Comparison of ENCODE assay signal across 8 cellular contexts in genomic region chr17:39547713-39548478, GRCh38. TPM values are rescaled to one million over a fixed set of nuclear protein-coding genes. Genes with fewer than 3 reads are reported as not detected.
DNase-seq lines count a peak whose midpoint lies in the region; ATAC-seq and TF ChIP-seq lines count a peak whose summit lies in the region.

No MANE protein-coding gene starts in this region.

- H3K27me3 ChIP-seq in GM23338 (ENCODE audit: insufficient read depth) (no peaks in the 10 kb centered on the region), neutrophil (no peaks in the 10 kb centered on the region)

- no peak overlapping the region for H3K4me3 ChIP-seq in GM23338
- no peak overlapping the region for H3K4me3 ChIP-seq in neutrophil (ENCODE audit: low read depth in 1 of 2, low read length in 1 of 2)

- H3K27me3 Mint-ChIP-seq in GM23338 (ENCODE audit: insufficient read depth, low read depth, poor library complexity), result peaks cover 10% of the 10 kb centered on the region

- TF ChIP-seq CTCF in AG09319 (IDR thresholded peaks at IDR 0.05; ENCODE audit: low read depth, low read length) (peak; percentile 86), GM23338 (conservative IDR thresholded peaks at IDR 0.05; ENCODE audit: low read depth in 2 of 2) (peak; percentile 85 to 100), neutrophil (IDR thresholded peaks at IDR 0.05) (peak; percentile 90)

- no peaks in the 10 kb centered on the region for H3K4me1 Mint-ChIP-seq in GM23338

- H3K27ac Mint-ChIP-seq in GM23338, result no peak overlapping the region

- H2AFZ ChIP-seq in GM23338, result no peak overlapping the region

- no peaks in the 10 kb centered on the region for H3K9me2 ChIP-seq in GM23338 (ENCODE audit: insufficient read depth)

- H3K4me2 ChIP-seq in GM23338, result no peak overlapping the region

- no peak overlapping the region for H3K4me3 Mint-ChIP-seq in GM23338

- no peaks in the 10 kb centered on the region for H4K20me1 ChIP-seq in GM23338 (replicated peaks; ENCODE audit: insufficient read depth)

- peak; percentile 93 for ATAC-seq in GM23338

- H3K9me3 ChIP-seq in neutrophil, result no peaks in the 10 kb centered on the region

- H3K36me3 Mint-ChIP-seq in GM23338 (ENCODE audit: low read depth), result no peaks in the 10 kb centered on the region; the same call in 2 of the 3 replicates

- H3K4me1 ChIP-seq in GM23338 (ENCODE audit: insufficient read depth) (no peaks in the 10 kb centered on the region), neutrophil (ENCODE audit: control insufficient read depth in 1 of 2, insufficient read depth in 1 of 2, low read depth in 1 of 2, low read length in 1 of 2) (peaks cover 2 to 6% of the 10 kb centered on the region in 2 experiments)

- H3F3A ChIP-seq in GM23338 (replicated peaks; ENCODE audit: low read depth), result 0 out of 2 replicates have a peak, but pooled peaks cover 4% of the 10 kb centered on the region

- H3K79me2 ChIP-seq in GM23338 (replicated peaks; ENCODE audit: insufficient read depth), result no peaks in the 10 kb centered on the region

- H3K27ac ChIP-seq in GM23338 (ENCODE audit: low read depth), result no peak overlapping the region
- H3K27ac ChIP-seq in neutrophil, result no peak overlapping the region

- DNase-seq in AG09319 (ENCODE audit: extremely low read depth, low read depth) (no peak), GM23338 (ENCODE audit: low spot score) (peak; percentile 76), OCI-M1 (lab: John Stamatoyannopoulos, UW) (peak; percentile 84), fibroblast of peridontal ligament (ENCODE audit: extremely low read depth) (peak; percentile 47), superior temporal gyrus (ENCODE audit: extremely low spot score) (peak; percentile 78), COR-L47 (lab: John Stamatoyannopoulos, UW) (no peak)
- peak; percentile 88 to 90 for DNase-seq in activated T-cell treated with anti-CD3 and anti-CD28 coated beads, Interleukin-2, amount 50 U/mL, for 48 hours

- H3K36me3 ChIP-seq in GM23338 (ENCODE audit: insufficient read depth) (no peaks in the 10 kb centered on the region), neutrophil (peaks cover 60% of the 10 kb centered on the region)

- H3K9me3 Mint-ChIP-seq in GM23338, result no peaks in the 10 kb centered on the region

TF ChIP-seq in GM23338, 12 proteins besides CTCF, POLR2A, EP300 and RAD21:
- TF ChIP-seq NANOG (IDR thresholded peaks at IDR 0.05; ENCODE audit: borderline replicate concordance) (no peak), JUNB (IDR thresholded peaks at IDR 0.05; ENCODE audit: unreplicated experiment) (no peak), ZNF331 (CRISPR knock-in tag; IDR thresholded peaks at IDR 0.05; ENCODE audit: low read depth) (no peak), REST (IDR thresholded peaks at IDR 0.05; ENCODE audit: unreplicated experiment) (no peak), STAT1 (IDR thresholded peaks at IDR 0.05; ENCODE audit: unreplicated experiment) (no peak), ZNF114 (CRISPR knock-in tag; IDR thresholded peaks at IDR 0.05) (no peak), POLR2AphosphoS5 (IDR thresholded peaks at IDR 0.05; ENCODE audit: low read depth) (no peak), EZH2phosphoT487 (IDR thresholded peaks at IDR 0.05; ENCODE audit: unreplicated experiment) (no peak), EZH2 (IDR thresholded peaks at IDR 0.05; ENCODE audit: low read depth, unreplicated experiment) (no peak)
- TF ChIP-seq, protein P1, sequence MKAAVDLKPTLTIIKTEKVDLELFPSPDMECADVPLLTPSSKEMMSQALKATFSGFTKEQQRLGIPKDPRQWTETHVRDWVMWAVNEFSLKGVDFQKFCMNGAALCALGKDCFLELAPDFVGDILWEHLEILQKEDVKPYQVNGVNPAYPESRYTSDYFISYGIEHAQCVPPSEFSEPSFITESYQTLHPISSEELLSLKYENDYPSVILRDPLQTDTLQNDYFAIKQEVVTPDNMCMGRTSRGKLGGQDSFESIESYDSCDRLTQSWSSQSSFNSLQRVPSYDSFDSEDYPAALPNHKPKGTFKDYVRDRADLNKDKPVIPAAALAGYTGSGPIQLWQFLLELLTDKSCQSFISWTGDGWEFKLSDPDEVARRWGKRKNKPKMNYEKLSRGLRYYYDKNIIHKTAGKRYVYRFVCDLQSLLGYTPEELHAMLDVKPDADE (IDR thresholded peaks at IDR 0.05), result no peak

RNA-seq across cellular contexts. Expression of gene NEUROD2, which starts 59.8 kb away (rescaled TPM):
- not detected in 2 replicates for total RNA-seq in GM23338 (2014; rRNA removed; shearing (Covaris generic))
- not detected in 2 replicates for polyA plus RNA-seq in GM23338 (2016; fragmentation: Nextera tagmentation; extraction: Ambion mirVana)

Comparison
In these comparisons a context has a peak if more than half of its experiments do, and no peak if none do; other contexts are left out.
1. DNase-seq: peak in GM23338 (single experiment), OCI-M1 (single experiment), activated T-cell treated with anti-CD3 and anti-CD28 coated beads, Interleukin-2, amount 50 U/mL, for 48 hours (2 of 2), fibroblast of peridontal ligament (single experiment) and superior temporal gyrus (single experiment); none in AG09319 (single experiment) and COR-L47 (single experiment).
2. Peak in every context shown above with its lines, with median percentiles within 50 percentile points of each other: CTCF ChIP-seq.